In the genomic region with DNA sequence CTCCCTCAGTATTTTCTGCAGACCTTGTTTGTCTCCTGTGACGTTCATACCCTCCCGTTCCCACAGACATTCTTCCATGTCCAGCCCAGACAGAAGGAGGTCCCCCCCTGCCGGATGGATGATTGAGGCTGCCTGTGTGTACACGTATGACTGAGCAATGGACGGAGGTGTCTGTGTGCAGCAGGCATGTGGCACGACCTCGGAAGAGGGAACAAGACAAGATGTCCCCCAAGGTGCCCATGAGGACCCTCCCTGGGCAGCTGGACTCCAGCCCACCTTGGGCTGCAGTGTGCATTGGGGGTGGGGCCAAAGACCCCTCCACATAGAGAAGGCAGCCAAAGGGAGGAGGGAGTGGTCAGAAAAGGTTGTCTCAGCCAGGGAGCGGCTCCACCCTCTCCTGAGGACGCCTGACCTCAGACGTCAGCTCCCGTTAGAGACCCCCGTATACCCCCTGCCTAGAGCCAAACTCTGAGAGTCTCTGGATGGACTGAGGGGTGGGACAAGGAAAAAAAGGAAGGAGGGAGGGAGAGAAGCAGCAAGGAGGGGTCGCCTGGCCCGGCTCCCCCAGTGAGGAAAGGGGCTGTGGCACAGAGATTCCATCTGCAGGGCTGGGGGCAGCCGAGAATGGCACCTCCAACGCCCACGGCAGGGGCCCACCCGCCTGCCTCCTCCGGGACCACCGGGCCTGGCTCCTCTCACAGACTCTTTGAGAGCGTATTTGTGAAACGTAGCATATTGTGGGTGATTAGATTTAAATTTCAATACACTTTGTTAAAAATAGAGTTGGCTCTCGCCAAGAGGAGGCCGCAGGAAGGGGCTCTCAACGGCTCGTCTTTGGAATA, we compare ENCODE assay signal across 20 cellular contexts.
DNase-seq lines count a peak whose midpoint lies in the region; ATAC-seq and TF ChIP-seq lines count a peak whose summit lies in the region.
"Had no signal": no experiment of that assay in that cellular context is flagged by ENCODE, and none has a peak within 500 bp of the region (broad histone marks: within the 10 kb centered on the region; RNA-seq: fewer than 3 reads in every experiment).

No MANE protein-coding gene starts in this region.

- no peaks in the 10 kb centered on the region for H3K9me3 ChIP-seq in RWPE2 (ENCODE audit: severe bottlenecking)
- H3K9me3 ChIP-seq: A549, prostate gland had no signal

- peaks cover 32% of the 10 kb centered on the region for H3K27me3 ChIP-seq in RWPE2 (ENCODE audit: insufficient read depth, poor library complexity, severe bottlenecking)

- TF ChIP-seq CTCF in RWPE2 (IDR thresholded peaks at IDR 0.05; ENCODE audit: poor library complexity, severe bottlenecking): no peak

- DNase-seq in activated CD4-positive, alpha-beta T cell treated with anti-CD3 and anti-CD28 coated beads for 48 hours: peak; percentile 0
- no peak for DNase-seq in activated CD4-positive, alpha-beta T cell treated with anti-CD3 and anti-CD28 coated beads for 1 hour
- DNase-seq in RWPE2 (ENCODE audit: low spot score): peak; percentile 81
- DNase-seq in iPS-NIHi11 (ENCODE audit: low spot score): peak; percentile 42
- peak; percentile 58 for DNase-seq in posterior vena cava (ENCODE audit: low spot score)
- no peak for DNase-seq in hippocampal formation (lab: John Stamatoyannopoulos, UW)
- DNase-seq in AG08395 (ENCODE audit: low spot score): no peak
- DNase-seq: activated CD4-positive, alpha-beta T cell treated with anti-CD3 and anti-CD28 coated beads, Interleukin-2, amount 50 U/mL, for 1 hour; activated T-cell treated with anti-CD3 and anti-CD28 coated beads, Interleukin-2, amount 50 U/mL, for 72 hours; central memory CD4-positive, alpha-beta T cell; DMS53; MV-4-11; NCI-H1930; NCI-H524; stimulated activated CD4-positive, alpha-beta T cell treated with anti-CD3 and anti-CD28 coated beads, Interleukin-15, amount 100 ng/mL, for 24 hours; stimulated activated naive CD4-positive, alpha-beta T cell had no signal

- H3K4me3 ChIP-seq in RWPE2 (ENCODE audit: severe bottlenecking): no peak overlapping the region
- H3K4me3 ChIP-seq: A549, prostate gland had no signal

- H3K27ac ChIP-seq in RWPE2 (ENCODE audit: poor library complexity, severe bottlenecking): no peak overlapping the region
- H3K27ac ChIP-seq: A549, C4-2B, prostate gland had no signal

- H3K36me3 ChIP-seq in RWPE2 (ENCODE audit: low read depth): no peaks in the 10 kb centered on the region
- H3K36me3 ChIP-seq: prostate gland had no signal

- H3K4me1 ChIP-seq in RWPE2 (ENCODE audit: insufficient read depth, poor library complexity, severe bottlenecking): no peaks in the 10 kb centered on the region
- H3K4me1 ChIP-seq: prostate gland had no signal

- ATAC-seq in RWPE2 (ENCODE audit: low read depth): no peak
- no peak for ATAC-seq in GM21576 (IDR thresholded peaks at IDR 0.05; ENCODE audit: unreplicated experiment)
- ATAC-seq: A549; activated T-cell treated with anti-CD3 and anti-CD28 coated beads, Interleukin-2, amount 50 U/mL, for 72 hours had no signal

- intact Hi-C loops in posterior vena cava (cut with DNase I): no loop called here

Comparison
In these comparisons a context has a peak if more than half of its experiments do, and no peak if none do; other contexts are left out.
1. DNase-seq: peak in activated CD4-positive, alpha-beta T cell treated with anti-CD3 and anti-CD28 coated beads for 48 hours (single experiment), RWPE2 (single experiment), iPS-NIHi11 (single experiment) and posterior vena cava (single experiment); none in activated CD4-positive, alpha-beta T cell treated with anti-CD3 and anti-CD28 coated beads for 1 hour (single experiment), hippocampal formation (0 of 2) and AG08395 (single experiment).